Comparison of ENCODE assay signal across 12 cellular contexts in the genomic region with DNA sequence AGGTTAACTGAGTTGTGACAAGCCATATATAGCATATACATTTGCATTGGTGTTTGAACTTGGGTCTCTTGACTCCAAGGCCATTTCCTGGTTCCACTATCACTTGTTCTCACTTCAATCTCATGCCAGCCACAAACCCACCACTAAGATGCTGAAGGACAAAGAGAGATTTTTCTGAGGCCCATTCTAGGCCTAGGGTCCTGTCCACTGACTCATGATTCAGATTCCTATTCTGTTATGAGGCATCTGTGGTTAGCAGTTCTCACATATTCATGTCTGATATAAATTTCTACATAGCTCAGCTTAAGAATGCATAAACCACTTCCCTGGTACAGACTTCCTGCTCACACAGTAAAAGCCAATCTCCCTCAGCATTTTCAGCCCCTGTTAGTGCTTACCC.
DNase-seq lines count a peak whose midpoint lies in the region; ATAC-seq and TF ChIP-seq lines count a peak whose summit lies in the region.
"Had no signal": no experiment of that assay in that cellular context is flagged by ENCODE, and none has a peak within 500 bp of the region (broad histone marks: within the 10 kb centered on the region; RNA-seq: fewer than 3 reads in every experiment).

No MANE protein-coding gene starts in this region.

- H3K27me3 Mint-ChIP-seq in activated T-cell treated with anti-CD3 and anti-CD28 coated beads, Interleukin-2, amount 50 U/mL, for 24 hours: no peaks in the 10 kb centered on the region

- no peaks in the 10 kb centered on the region for H3K9me3 Mint-ChIP-seq in activated T-cell treated with anti-CD3 and anti-CD28 coated beads, Interleukin-2, amount 50 U/mL, for 24 hours

- H3K27ac Mint-ChIP-seq in activated T-cell treated with anti-CD3 and anti-CD28 coated beads, Interleukin-2, amount 50 U/mL, for 24 hours: no peak overlapping the region

- H3K27ac ChIP-seq in epithelial cell of prostate: peak overlapping the region; percentile 52
- H3K27ac ChIP-seq: BLaER1, SJCRH30 had no signal

- H3K4me3 Mint-ChIP-seq in activated T-cell treated with anti-CD3 and anti-CD28 coated beads, Interleukin-2, amount 50 U/mL, for 24 hours: no peak overlapping the region

- H3K4me3 ChIP-seq in AG04449 (ENCODE audit: low read depth, low read length): no peak overlapping the region
- H3K4me3 ChIP-seq: BLaER1, SJCRH30 had no signal

- POLR2A ChIA-PET in AG04449 (lab: Yijun Ruan, JAX): interaction anchor here (0.8 kb wide), 1 partner anchor 42 kb away, joined by 3 read pairs; no protein-coding TSS in a partner anchor

- ATAC-seq in GM19324 (IDR thresholded peaks at IDR 0.05; ENCODE audit: low FRiP score, unreplicated experiment) (peak; percentile 37), HG03460 (IDR thresholded peaks at IDR 0.05; ENCODE audit: unreplicated experiment) (peak; percentile 60)

- CTCF ChIA-PET in AG04449 (lab: Yijun Ruan, JAX): no interaction called here

- no peak for TF ChIP-seq CTCF in AG04449 (IDR thresholded peaks at IDR 0.05; ENCODE audit: insufficient read depth, low read length, missing control alignments)

- no peaks in the 10 kb centered on the region for H3K36me3 Mint-ChIP-seq in activated T-cell treated with anti-CD3 and anti-CD28 coated beads, Interleukin-2, amount 50 U/mL, for 24 hours (ENCODE audit: low read depth)

- DNase-seq in AG04449 (ENCODE audit: low read depth, low spot score): peak; percentile 80
- peak; percentile 33 for DNase-seq in epithelial cell of prostate (ENCODE audit: low read depth, low spot score)
- no peak for DNase-seq in COR-L47 (lab: John Stamatoyannopoulos, UW)
- DNase-seq in activated T-cell treated with anti-CD3 and anti-CD28 coated beads, Interleukin-2, amount 50 U/mL, for 24 hours: no peak
- DNase-seq in activated CD8-positive, alpha-beta memory T cell treated with anti-CD3 and anti-CD28 coated beads, Interleukin-2, amount 50 U/mL, for 4 hours: no peak
- DNase-seq in NCI-H1436 (lab: John Stamatoyannopoulos, UW): no peak
- DNase-seq: NCI-H1694, posterior cingulate gyrus had no signal

- H3K4me1 Mint-ChIP-seq in activated T-cell treated with anti-CD3 and anti-CD28 coated beads, Interleukin-2, amount 50 U/mL, for 24 hours (ENCODE audit: low read depth): no peaks in the 10 kb centered on the region

Comparison
In these comparisons a context has a peak if more than half of its experiments do, and no peak if none do; other contexts are left out.
1. DNase-seq: peak in AG04449 (single experiment) and epithelial cell of prostate (single experiment); none in COR-L47 (single experiment), activated T-cell treated with anti-CD3 and anti-CD28 coated beads, Interleukin-2, amount 50 U/mL, for 24 hours (single experiment), activated CD8-positive, alpha-beta memory T cell treated with anti-CD3 and anti-CD28 coated beads, Interleukin-2, amount 50 U/mL, for 4 hours (single experiment) and NCI-H1436 (single experiment).